Comparison of ENCODE assay signal across 1 cellular context in genomic region chr12:77058740-77059139, GRCh38.
TF ChIP-seq lines count a peak whose summit lies in the region.

No MANE protein-coding gene starts in this region.

TF ChIP-seq in GM23338, 12 proteins besides CTCF, POLR2A, EP300 and RAD21 (continued from another document):
- TF ChIP-seq ZNF462 (CRISPR knock-in tag; IDR thresholded peaks at IDR 0.05) (no peak), ZNF331 (CRISPR knock-in tag; IDR thresholded peaks at IDR 0.05; ENCODE audit: low read depth) (no peak), POLR2AphosphoS5 (IDR thresholded peaks at IDR 0.05; ENCODE audit: low read depth) (no peak), REST (IDR thresholded peaks at IDR 0.05; ENCODE audit: unreplicated experiment) (no peak), STAT1 (IDR thresholded peaks at IDR 0.05; ENCODE audit: unreplicated experiment) (no peak), EZH2 (IDR thresholded peaks at IDR 0.05; ENCODE audit: low read depth, unreplicated experiment) (no peak), EZH2phosphoT487 (IDR thresholded peaks at IDR 0.05; ENCODE audit: unreplicated experiment) (no peak)
